15 cellular contexts compared by ENCODE assay signal in the genomic region with DNA sequence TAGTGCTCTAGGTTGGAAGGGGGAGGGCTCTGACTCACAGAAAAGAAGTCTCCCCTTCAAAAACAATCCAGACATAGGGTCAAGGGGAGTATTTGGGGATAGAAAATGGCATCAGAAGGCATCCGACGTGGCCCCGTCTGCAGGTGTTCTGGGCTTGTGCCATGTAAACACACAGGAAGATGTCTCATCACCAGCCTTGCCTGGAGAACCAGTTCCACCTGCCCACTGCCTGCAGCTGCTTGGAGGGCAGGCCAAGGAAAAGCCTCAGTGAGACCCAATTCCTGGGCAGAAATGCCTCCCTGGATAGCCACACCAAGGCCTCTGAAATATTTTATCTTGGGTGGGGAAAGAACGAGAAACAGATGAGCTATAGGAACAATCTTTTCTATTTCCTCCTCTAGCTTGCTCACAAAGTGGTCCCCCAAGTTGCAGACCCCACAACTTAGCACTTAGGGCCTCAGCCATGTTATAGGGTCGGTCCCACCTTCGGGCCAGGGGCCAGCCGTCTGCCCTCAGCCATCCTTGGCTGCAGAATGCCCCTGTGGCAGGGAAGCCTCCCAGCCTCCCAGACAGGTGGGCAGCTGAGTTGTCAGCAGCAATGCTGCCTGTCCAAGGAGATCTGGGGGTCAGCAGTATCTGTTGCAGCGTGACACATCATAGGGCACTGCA. TPM values are rescaled to one million over a fixed set of nuclear protein-coding genes. Genes with fewer than 3 reads are reported as not detected.
DNase-seq lines count a peak whose midpoint lies in the region; ATAC-seq, FAIRE-seq and TF ChIP-seq lines count a peak whose summit lies in the region.
"Had no signal": no experiment of that assay in that cellular context is flagged by ENCODE, and none has a peak within 500 bp of the region (broad histone marks: within the 10 kb centered on the region; RNA-seq: fewer than 3 reads in every experiment).

No MANE protein-coding gene starts in this region.

- H3K27me3 Mint-ChIP-seq in Caco-2 (ENCODE audit: insufficient read depth, unreplicated experiment) = no peaks in the 10 kb centered on the region
- H3K27me3 Mint-ChIP-seq in HFFc6 (ENCODE audit: insufficient read depth) = peaks cover 38% of the 10 kb centered on the region

- H3K4me1 ChIP-seq in Caco-2 (peaks cover 74% of the 10 kb centered on the region), OCI-LY1 (ENCODE audit: insufficient read depth, low read length, severe bottlenecking) (peaks cover 69% of the 10 kb centered on the region), H1 (replicated peaks in 1 of 4; ENCODE audit: control insufficient read depth in 3 of 4, insufficient read depth in 4 of 4, low read length in 3 of 4) (peaks cover 0 to 11% (median 3%) of the 10 kb centered on the region in 4 experiments; a peak in 3 of 7 replicates), prostate gland (replicated peaks) (peaks cover 7% of the 10 kb centered on the region), vagina (peaks cover 23% of the 10 kb centered on the region)
- H3K4me1 ChIP-seq: SJCRH30 had no signal

- H2AK5ac ChIP-seq in H1 (ENCODE audit: low read depth, low read length) = no peak overlapping the region

- H3K9me2 ChIP-seq in OCI-LY1 (ENCODE audit: low read depth, low read length) = no peaks in the 10 kb centered on the region

- peak; percentile 65 to 72 for DNase-seq in Caco-2
- DNase-seq in H1 (ENCODE audit: low read depth in 1 of 2, low spot score in 2 of 2) = no peak
- peak; percentile 69 for DNase-seq in prostate gland (ENCODE audit: low spot score)
- DNase-seq in vagina (ENCODE audit: extremely low spot score in 2 of 2) = no peak
- no peak for DNase-seq in HFFc6
- DNase-seq: AML-193, endodermal cell, NCI-H526 had no signal

- H3K36me3 ChIP-seq in Caco-2 (ENCODE audit: control insufficient read depth, insufficient read depth, low read length) (no peaks in the 10 kb centered on the region), OCI-LY1 (ENCODE audit: insufficient read depth, low read length) (no peaks in the 10 kb centered on the region), H1 (ENCODE audit: control insufficient read depth in 2 of 4, insufficient read depth in 4 of 4, low read length in 3 of 4) (no peaks in the 10 kb centered on the region), prostate gland (no peaks in the 10 kb centered on the region), vagina (no peaks in the 10 kb centered on the region)
- H3K36me3 ChIP-seq: SJCRH30, tibial nerve had no signal

- peak overlapping the region; percentile 57; the same call in 1 of the 2 replicates for H4K8ac ChIP-seq in H1 (ENCODE audit: extremely low read depth, insufficient read depth, low read length)

- no peak overlapping the region for H2AFZ ChIP-seq in OCI-LY1 (ENCODE audit: low read length)
- no peak overlapping the region for H2AFZ ChIP-seq in H1 (ENCODE audit: low read length)

- no peak overlapping the region for H2BK120ac ChIP-seq in H1 (replicated peaks; ENCODE audit: low read depth, low read length)

- CTCF ChIA-PET in Caco-2 (lab: Charles Lee) = no interaction called here
- CTCF ChIA-PET in H1 (lab: Charles Lee; ENCODE audit: partially characterized antibody) = interaction anchor here (0.9 kb wide), 1 partner anchor 70 kb away, joined by 3 read pairs; no protein-coding TSS in a partner anchor

- TF ChIP-seq EP300 in H1 (IDR thresholded peaks at IDR 0.05; ENCODE audit: borderline replicate concordance in 1 of 2, low read depth in 2 of 2, low read length in 2 of 2) = no peak

- H3K36me3 Mint-ChIP-seq in Caco-2 (ENCODE audit: insufficient read depth, unreplicated experiment) (peaks cover 20% of the 10 kb centered on the region), HFFc6 (ENCODE audit: low read depth) (no peaks in the 10 kb centered on the region)
- H3K36me3 Mint-ChIP-seq: brain had no signal

- H4K5ac ChIP-seq in H1 (ENCODE audit: insufficient read length, low read depth, low read length) = no peak overlapping the region

- H3K27ac ChIP-seq in OCI-LY1 (ENCODE audit: low read depth, low read length, poor library complexity, severe bottlenecking) = peak overlapping the region; percentile 71
- no peak overlapping the region for H3K27ac ChIP-seq in H1 (ENCODE audit: low read depth, low read length)
- H3K27ac ChIP-seq in prostate gland = no peak overlapping the region
- H3K27ac ChIP-seq in vagina = no peak overlapping the region
- H3K27ac ChIP-seq: SJCRH30, tibial nerve had no signal

- no peaks in the 10 kb centered on the region for H3K79me2 ChIP-seq in OCI-LY1 (ENCODE audit: insufficient read depth, low read length)
- H3K79me2 ChIP-seq in H1 (ENCODE audit: control insufficient read depth in 1 of 2, insufficient read depth in 2 of 2, low read length in 2 of 2) = no peaks in the 10 kb centered on the region

- FAIRE-seq in H1 (lab: Jason Lieb, UNC) = no peak
- FAIRE-seq: GM12892 had no signal

- no peak overlapping the region for H2BK20ac ChIP-seq in H1 (ENCODE audit: low read length)

- H4K20me1 ChIP-seq in OCI-LY1 (ENCODE audit: insufficient read depth, low read length) (no peaks in the 10 kb centered on the region), H1 (replicated peaks in 1 of 2; ENCODE audit: control insufficient read depth in 1 of 2, insufficient read depth in 2 of 2, low read length in 2 of 2) (no peaks in the 10 kb centered on the region)

- ATAC-seq in GM19324 (IDR thresholded peaks at IDR 0.05; ENCODE audit: low FRiP score, unreplicated experiment) (no peak), GM21825 (IDR thresholded peaks at IDR 0.05; ENCODE audit: unreplicated experiment) (no peak)

- TF ChIP-seq RAD21 in H1 (IDR thresholded peaks at IDR 0.05 in 1 of 2, conservative IDR thresholded peaks at IDR 0.05 in 1 of 2; ENCODE audit: low read depth in 2 of 2, low read length in 2 of 2) = no peak

- peaks cover 7% of the 10 kb centered on the region; the same call in 1 of the 2 replicates for H3F3A ChIP-seq in OCI-LY1 (ENCODE audit: insufficient read depth, low read length)

- intact Hi-C loops in Caco-2 (cut with micrococcal nuclease; ENCODE audit: unreplicated experiment) (loop anchor here (2.0 kb wide), 2 partner anchors 29 to 75 kb away; no protein-coding TSS in a partner anchor), prostate gland (cut with DNase I) (loop anchor here (5.0 kb wide), 1 partner anchor 76 kb away; a partner anchor contains a TSS), vagina (cut with DNase I) (no loop called here)

- no peaks in the 10 kb centered on the region for H3K9me3 Mint-ChIP-seq in Caco-2 (ENCODE audit: unreplicated experiment)
- no peaks in the 10 kb centered on the region for H3K9me3 Mint-ChIP-seq in HFFc6
- H3K9me3 Mint-ChIP-seq: endodermal cell had no signal

- no peak overlapping the region for H4K91ac ChIP-seq in H1 (replicated peaks; ENCODE audit: insufficient read length, low read length)

- H3K9ac ChIP-seq in OCI-LY1 (ENCODE audit: low read length) = no peak overlapping the region
- no peak overlapping the region; a peak in 1 of 7 replicates for H3K9ac ChIP-seq in H1 (replicated peaks in 1 of 4; ENCODE audit: extremely low read depth in 1 of 4, low read depth in 3 of 4, low read length in 3 of 4)

- H3K18ac ChIP-seq in H1 (ENCODE audit: extremely low read depth, low read length) = no peak overlapping the region

- H3K4me1 Mint-ChIP-seq in Caco-2 (ENCODE audit: low read depth, unreplicated experiment) = peaks cover 70% of the 10 kb centered on the region
- H3K4me1 Mint-ChIP-seq in HFFc6 (ENCODE audit: low read depth) = peaks cover 32% of the 10 kb centered on the region

- H3K14ac ChIP-seq in H1 (ENCODE audit: insufficient read length) = no peak overlapping the region

- H3K27me3 ChIP-seq in Caco-2 (replicated peaks; ENCODE audit: control insufficient read depth, insufficient read depth, low read length) (no peaks in the 10 kb centered on the region), OCI-LY1 (ENCODE audit: insufficient read depth, low read length) (no peaks in the 10 kb centered on the region; the same call in 1 of the 2 replicates), H1 (replicated peaks in 1 of 4; ENCODE audit: control insufficient read depth in 3 of 4, extremely low read depth in 1 of 4, insufficient read depth in 3 of 4, low read length in 3 of 4) (no peaks in the 10 kb centered on the region), prostate gland (replicated peaks; ENCODE audit: insufficient read depth) (no peaks in the 10 kb centered on the region), vagina (no peaks in the 10 kb centered on the region)
- H3K27me3 ChIP-seq: SJCRH30, tibial nerve had no signal

- H3K9me3 ChIP-seq in Caco-2 (no peaks in the 10 kb centered on the region), OCI-LY1 (ENCODE audit: low read length) (no peaks in the 10 kb centered on the region), H1 (ENCODE audit: insufficient read depth in 2 of 2, low read depth in 1 of 2, low read length in 1 of 2) (no peaks in the 10 kb centered on the region), prostate gland (no peaks in the 10 kb centered on the region), vagina (no peaks in the 10 kb centered on the region)
- H3K9me3 ChIP-seq: SJCRH30, tibial nerve had no signal

- POLR2A ChIA-PET in Caco-2 (lab: Charles Lee) (no interaction called here), H1 (lab: Charles Lee; ENCODE audit: partially characterized antibody) (no interaction called here)

- H3K4me2 ChIP-seq in OCI-LY1 (ENCODE audit: low read length) (no peak overlapping the region), H1 (ENCODE audit: insufficient read depth in 1 of 2, low read depth in 2 of 2, low read length in 2 of 2) (no peak overlapping the region)

- whole genome bisulfite sequencing in H1 (ENCODE audit: extremely low coverage in 1 of 2, insufficient coverage in 1 of 2, insufficient read length in 1 of 2, insufficient replicate concordance in 2 of 2, low coverage in 1 of 2, low lambda C conversion rate in 2 of 2, missing lambda C conversion rate in 1 of 2), 2 experiments = 93% methylated on average over 8 of the region's 8 CpGs; no CpG with 5 or more reads in 1 of the 2 experiments
- whole genome bisulfite sequencing in prostate gland = 70% methylated on average over 8 of the region's 8 CpGs

- BruUV-seq in Caco-2 (replicated peaks; lab: Mats Ljungman, UMichigan) = no TSS peak

- H2BK12ac ChIP-seq in H1 (ENCODE audit: low read depth, low read length) = no peak overlapping the region

- H3K23me2 ChIP-seq in H1 (ENCODE audit: low read depth, low read length) = no peaks in the 10 kb centered on the region

- H3K27ac Mint-ChIP-seq in Caco-2 (ENCODE audit: unreplicated experiment) (peak overlapping the region; percentile 99), HFFc6 (no peak overlapping the region)

- H3K4me3 Mint-ChIP-seq in Caco-2 (ENCODE audit: unreplicated experiment) (peak overlapping the region; percentile 60), HFFc6 (no peak overlapping the region)
- H3K4me3 Mint-ChIP-seq: brain, endodermal cell had no signal

- TF ChIP-seq POLR2A in H1 (IDR thresholded peaks at IDR 0.05; ENCODE audit: control extremely low read depth in 1 of 2, low read depth in 2 of 2, low read length in 2 of 2) = no peak
- TF ChIP-seq POLR2A in prostate gland (IDR thresholded peaks at IDR 0.05) = no peak
- no peak for TF ChIP-seq POLR2A in vagina (IDR thresholded peaks at IDR 0.05)

- H3K4me3 ChIP-seq in Caco-2 (ENCODE audit: low read depth, low read length) (no peak overlapping the region), OCI-LY1 (ENCODE audit: low read depth, low read length, poor library complexity, severe bottlenecking) (no peak overlapping the region), H1 (ENCODE audit: extremely low read depth in 1 of 4, insufficient read depth in 2 of 4, low read depth in 3 of 4, low read length in 4 of 4) (no peak overlapping the region), prostate gland (no peak overlapping the region), vagina (no peak overlapping the region)
- H3K4me3 ChIP-seq: SJCRH30, tibial nerve had no signal

- no peaks in the 10 kb centered on the region for H3K79me1 ChIP-seq in H1 (ENCODE audit: low read depth, low read length)

- no peak overlapping the region for H3K23ac ChIP-seq in H1 (ENCODE audit: insufficient read length)

- no peak overlapping the region for H2BK5ac ChIP-seq in H1 (ENCODE audit: low read depth, low read length)

- no peak overlapping the region for H3K4ac ChIP-seq in H1 (replicated peaks; ENCODE audit: insufficient read length, low read depth, low read length)

- TF ChIP-seq CTCF in Caco-2 (IDR thresholded peaks at IDR 0.05; ENCODE audit: insufficient read depth in 1 of 2, low read depth in 1 of 2, low read length in 1 of 2, severe bottlenecking in 1 of 2, unreplicated experiment in 1 of 2) (no peak), OCI-LY1 (IDR thresholded peaks at IDR 0.05; ENCODE audit: low read length) (no peak), H1 (IDR thresholded peaks at IDR 0.05; ENCODE audit: control extremely low read depth in 1 of 3, insufficient read depth in 1 of 3, low read depth in 1 of 3, low read length in 3 of 3) (no peak), prostate gland (IDR thresholded peaks at IDR 0.05) (no peak), vagina (IDR thresholded peaks at IDR 0.05) (no peak), HFFc6 (IDR thresholded peaks at IDR 0.05) (no peak)

- no peak overlapping the region for H3K56ac ChIP-seq in H1 (replicated peaks; ENCODE audit: insufficient read length, low read depth, low read length)

- H2BK15ac ChIP-seq in H1 (ENCODE audit: low read length) = no peak overlapping the region

RNA-seq across cellular contexts. Expression of a gene that starts 54.3 kb away (rescaled TPM):
- total RNA-seq in Caco-2 (2022) (27.9 and 30.1 TPM in 2 replicates), prostate gland (10 to 100 TPM; 77.6 to 98.3 TPM), vagina (44.2 TPM)
- total RNA-seq in H1 (2021; fragmentation: NEBNext Ultra II Directional; extraction: Animal tissue kit (Norgen Biotek cat#: 25700)) = 19.9 and 20.1 TPM in 2 replicates
- 15.6 and 19.1 TPM in 2 replicates for polyA plus RNA-seq in H1 (2011; rRNA removed)
- 18.1 TPM for polyA plus RNA-seq in H1 (2011; cell fraction: cytosol; rRNA removed)
- polyA plus RNA-seq in H1 (2011; cell fraction: nucleus; rRNA removed) = 18.7 TPM
- 8.2 to 11.5 TPM (median 10.6 TPM) in 4 replicates for polyA plus RNA-seq in H1 (2012, experiment 1 of 2)
- polyA plus RNA-seq in H1 (2012, experiment 2 of 2) = 9.6 TPM
- polyA plus RNA-seq in H1 (2013, experiment 1 of 2) = 13.1 TPM
- polyA plus RNA-seq in H1 (2013, experiment 2 of 2) = 11.3 TPM
- polyA minus RNA-seq in H1 (2011; rRNA and poly(A)+ RNA removed) = 12.3 and 13.7 TPM in 2 replicates
- polyA minus RNA-seq in H1 (2011; cell fraction: cytosol; rRNA and poly(A)+ RNA removed) = 5.9 TPM
- 11.9 TPM for polyA minus RNA-seq in H1 (2011; cell fraction: nucleus; rRNA and poly(A)+ RNA removed)
- 1 to 10 TPM in 2 of 6 experiments, under 1 TPM in 3, not detected in 1; 0.10 to 1.4 (median 0.23) TPM for total RNA-seq in HFFc6 (2021; fragmentation: NEBNext Ultra II Directional; extraction: Animal tissue kit (Norgen Biotek cat#: 25700))
- total RNA-seq: SJCRH30 had no signal

Comparison
In these comparisons a context has a peak if more than half of its experiments do, and no peak if none do; other contexts are left out.
1. DNase-seq: peak in Caco-2 (2 of 2) and prostate gland (single experiment); none in H1 (0 of 2), vagina (0 of 2) and HFFc6 (single experiment).